32 cellular contexts compared by ENCODE assay signal in genomic region chr4:39126256-39127095, GRCh38.
"Had no signal": no experiment of that assay in that cellular context is flagged by ENCODE, and none has a peak within 500 bp of the region (broad histone marks: within the 10 kb centered on the region; RNA-seq: fewer than 3 reads in every experiment).

No MANE protein-coding gene starts in this region.

- ATAC-seq: activated CD8-positive, alpha-beta memory T cell treated with anti-CD3 and anti-CD28 coated beads, Interleukin-2, amount 10 ng/mL, durations not matched to agents 7 days and 5 days; activated CD8-positive, alpha-beta T cell treated with anti-CD3 and anti-CD28 coated beads, Interleukin-2, amount 10 ng/mL, durations not matched to agents 7 days and 5 days; effector memory CD8-positive, alpha-beta T cell; foreskin keratinocyte; gastrocnemius medialis; heart left ventricle; T-helper 17 cell had no signal

- H3K27me3 ChIP-seq: brain microvascular endothelial cell, esophagus muscularis mucosa, foreskin keratinocyte, gastrocnemius medialis, heart left ventricle had no signal

- H3K4me3 Mint-ChIP-seq: activated CD4-positive, alpha-beta memory T cell treated with anti-CD3 and anti-CD28 coated beads for 36 hours; activated CD8-positive, alpha-beta memory T cell treated with anti-CD3 and anti-CD28 coated beads, Interleukin-2, amount 10 ng/mL, durations not matched to agents 7 days and 5 days; activated CD8-positive, alpha-beta T cell treated with anti-CD3 and anti-CD28 coated beads, Interleukin-2, amount 10 ng/mL, durations not matched to agents 7 days and 5 days; activated naive CD8-positive, alpha-beta T cell; activated T-helper 1 cell treated with anti-CD3 and anti-CD28 coated beads, Interleukin-12 subunit alpha, Interleukin-12 subunit beta, Interleukin-2, Interleukin-4 antibody, amounts not matched to agents 30 ng/mL and 10 ng/mL and 1 ng/mL, durations not matched to agents 14 hours and 24 hours and 36 hours; central memory CD8-positive, alpha-beta T cell; effector memory CD8-positive, alpha-beta T cell had no signal

- FAIRE-seq: astrocyte, bronchial epithelial cell, colon had no signal

- H3K36me3 ChIP-seq: gastrocnemius medialis had no signal

- H3K4me3 ChIP-seq: esophagus muscularis mucosa, gastrocnemius medialis, heart left ventricle had no signal

- H3K9me3 Mint-ChIP-seq: activated CD4-positive, alpha-beta memory T cell treated with anti-CD3 and anti-CD28 coated beads for 36 hours; activated T-helper 1 cell treated with anti-CD3 and anti-CD28 coated beads, Interleukin-12 subunit alpha, Interleukin-12 subunit beta, Interleukin-2, Interleukin-4 antibody, amounts not matched to agents 30 ng/mL and 10 ng/mL and 1 ng/mL, durations not matched to agents 14 hours and 24 hours and 36 hours; activated T-helper 2 cell treated with anti-CD3 and anti-CD28 coated beads, Interferon-gamma antibody, Interleukin-2, Interleukin-4, amounts not matched to agents 10 μg/mL and 5 μg/mL and 100 μg/mL, durations not matched to agents 14 hours and 24 hours and 36 hours; central memory CD8-positive, alpha-beta T cell; effector memory CD8-positive, alpha-beta T cell had no signal

- DNase-seq: activated CD4-positive, alpha-beta memory T cell treated with anti-CD3 and anti-CD28 coated beads for 36 hours; activated CD4-positive, alpha-beta T cell treated with anti-CD3 and anti-CD28 coated beads for 1 hour; activated CD4-positive, alpha-beta T cell treated with anti-CD3 and anti-CD28 coated beads for 4 hours; activated CD8-positive, alpha-beta memory T cell treated with anti-CD3 and anti-CD28 coated beads, Interleukin-2, amount 10 ng/mL, durations not matched to agents 7 days and 5 days; activated CD8-positive, alpha-beta memory T cell treated with anti-CD3 and anti-CD28 coated beads, Interleukin-2, amount 50 U/mL, for 4 hours; activated CD8-positive, alpha-beta T cell treated with anti-CD3 and anti-CD28 coated beads, Interleukin-2, amount 10 ng/mL, durations not matched to agents 7 days and 5 days; activated effector memory CD4-positive, alpha-beta T cell treated with anti-CD3 and anti-CD28 coated beads, Interleukin-2, amount 50 U/mL, for 16 hours; activated naive CD4-positive, alpha-beta T cell; activated naive CD4-positive, alpha-beta T cell treated with anti-CD3 and anti-CD28 coated beads, Interleukin-2, amount 50 U/mL, for 16 hours; activated T-cell treated with anti-CD3 and anti-CD28 coated beads, Interleukin-2, amount 50 U/mL, for 1 hour; activated T-cell treated with anti-CD3 and anti-CD28 coated beads, Interleukin-2, amount 50 U/mL, for 48 hours; amniotic stem cell; anterior cingulate cortex; brain microvascular endothelial cell; cortex of kidney; dermis blood vessel endothelial cell; effector CD4-positive, alpha-beta T cell; effector memory CD8-positive, alpha-beta T cell; foreskin keratinocyte; gastrocnemius medialis; glutamatergic neuron; heart left ventricle; T-helper 1 cell; T-helper 17 cell had no signal

- H3K27me3 Mint-ChIP-seq: activated CD4-positive, alpha-beta memory T cell treated with anti-CD3 and anti-CD28 coated beads for 36 hours; activated CD8-positive, alpha-beta memory T cell treated with anti-CD3 and anti-CD28 coated beads, Interleukin-2, amount 10 ng/mL, durations not matched to agents 7 days and 5 days; activated naive CD8-positive, alpha-beta T cell; central memory CD8-positive, alpha-beta T cell; effector memory CD8-positive, alpha-beta T cell; T-helper 17 cell had no signal

- H3K27ac ChIP-seq: brain microvascular endothelial cell, esophagus muscularis mucosa, foreskin keratinocyte, gastrocnemius medialis, heart left ventricle had no signal

- H3K4me1 Mint-ChIP-seq: activated CD8-positive, alpha-beta memory T cell treated with anti-CD3 and anti-CD28 coated beads, Interleukin-2, amount 10 ng/mL, durations not matched to agents 7 days and 5 days; central memory CD8-positive, alpha-beta T cell had no signal

- H3K27ac Mint-ChIP-seq: activated CD4-positive, alpha-beta memory T cell treated with anti-CD3 and anti-CD28 coated beads for 36 hours; activated CD8-positive, alpha-beta memory T cell treated with anti-CD3 and anti-CD28 coated beads, Interleukin-2, amount 10 ng/mL, durations not matched to agents 7 days and 5 days; activated CD8-positive, alpha-beta T cell treated with anti-CD3 and anti-CD28 coated beads, Interleukin-2, amount 10 ng/mL, durations not matched to agents 7 days and 5 days; activated naive CD8-positive, alpha-beta T cell; activated T-helper 1 cell treated with anti-CD3 and anti-CD28 coated beads, Interleukin-12 subunit alpha, Interleukin-12 subunit beta, Interleukin-2, Interleukin-4 antibody, amounts not matched to agents 30 ng/mL and 10 ng/mL and 1 ng/mL, durations not matched to agents 14 hours and 24 hours and 36 hours; activated T-helper 2 cell treated with anti-CD3 and anti-CD28 coated beads, Interferon-gamma antibody, Interleukin-2, Interleukin-4, amounts not matched to agents 10 μg/mL and 5 μg/mL and 100 μg/mL, durations not matched to agents 14 hours and 24 hours and 36 hours; effector memory CD8-positive, alpha-beta T cell; T-helper 17 cell had no signal

- H3K4me1 ChIP-seq: esophagus muscularis mucosa, gastrocnemius medialis, heart left ventricle had no signal

- H3K9me3 ChIP-seq: esophagus muscularis mucosa, gastrocnemius medialis had no signal
